8 cellular contexts compared by ENCODE assay signal in the genomic region with DNA sequence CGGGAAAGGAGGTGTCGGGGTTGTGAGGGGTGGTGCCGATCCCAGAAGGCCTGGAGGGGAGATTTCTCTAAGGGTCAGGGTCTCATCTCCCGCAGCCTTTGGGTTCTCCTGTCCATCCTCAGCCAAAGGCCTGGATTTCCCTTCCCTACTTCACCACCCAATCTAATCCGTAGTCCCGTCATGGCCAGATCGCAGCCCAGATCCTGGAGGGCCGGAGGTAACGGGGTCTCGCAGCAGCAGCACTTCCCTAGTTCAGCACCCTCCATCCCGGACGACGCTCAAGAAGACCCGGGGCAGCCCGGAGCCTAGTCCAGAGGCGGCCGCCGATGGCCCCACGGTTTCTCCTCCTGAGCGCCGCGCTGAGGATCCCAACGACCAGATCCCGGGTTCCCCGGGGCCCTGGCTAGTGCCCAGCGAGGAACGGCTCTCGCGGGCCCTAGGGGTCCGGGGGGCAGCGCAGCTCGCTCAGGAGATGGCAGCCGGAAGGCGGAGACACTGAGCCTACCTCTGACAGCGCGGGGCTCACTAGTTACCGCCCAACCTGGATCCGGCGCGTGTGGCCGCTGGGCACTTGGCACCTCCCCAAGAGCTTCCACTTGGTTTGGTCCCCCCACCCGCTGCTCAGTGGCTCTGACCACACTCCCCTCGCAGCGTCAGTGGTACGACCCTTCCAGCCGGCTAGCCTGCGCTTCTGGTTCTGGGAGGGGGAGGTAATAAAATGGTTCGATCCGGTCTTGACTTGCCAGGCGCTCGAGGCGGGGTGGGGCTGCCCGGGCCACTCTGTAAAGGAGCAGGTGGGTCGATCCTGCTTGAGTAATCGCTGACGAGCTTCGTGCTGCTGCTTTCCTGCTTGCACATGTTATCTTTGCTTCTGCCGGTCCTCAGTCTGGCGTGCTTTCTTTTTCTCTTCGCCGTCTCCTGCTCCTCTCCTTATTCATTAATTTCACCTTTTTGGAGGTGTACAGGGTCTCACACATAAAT.
DNase-seq lines count a peak whose midpoint lies in the region; ATAC-seq and TF ChIP-seq lines count a peak whose summit lies in the region.

No MANE protein-coding gene starts in this region.

- no peaks in the 10 kb centered on the region for H4K20me1 ChIP-seq in DND-41 (ENCODE audit: insufficient read depth, low read length)

- peak overlapping the region in 1 of 2 experiments; percentile 55; a peak in 2 of 4 replicates for H3K4me3 ChIP-seq in DND-41 (ENCODE audit: low read depth in 1 of 2, low read length in 2 of 2)

- no peaks in the 10 kb centered on the region for H3K36me3 ChIP-seq in DND-41 (ENCODE audit: insufficient read depth, low read length)

- H3K27ac Mint-ChIP-seq in memory B cell, result peak overlapping the region; percentile 89

- peak overlapping the region; percentile 88 for H3K27ac ChIP-seq in DND-41 (ENCODE audit: low read length)

- no peak for TF ChIP-seq CTCF in DND-41 (IDR thresholded peaks at IDR 0.05; ENCODE audit: borderline replicate concordance, extremely low read depth, low read length, poor library complexity, severe bottlenecking)

- peak overlapping the region; percentile 84 for H3K4me3 Mint-ChIP-seq in memory B cell

- H3K9me3 Mint-ChIP-seq in memory B cell, result no peaks in the 10 kb centered on the region

- peak; percentile 54 for ATAC-seq in DND-41 (ENCODE audit: insufficient read depth, low read depth)
- peak; percentile 52 for ATAC-seq in HG02798 (IDR thresholded peaks at IDR 0.05; ENCODE audit: poor library complexity, unreplicated experiment)
- ATAC-seq in memory B cell (ENCODE audit: low read depth), result peak; percentile 62

- peaks cover 53% of the 10 kb centered on the region for H3K4me1 ChIP-seq in DND-41 (ENCODE audit: insufficient read depth, low read length)

- no peaks in the 10 kb centered on the region for H3K79me2 ChIP-seq in DND-41 (ENCODE audit: insufficient read depth, low read length)

- no peaks in the 10 kb centered on the region for H3K27me3 ChIP-seq in DND-41 (ENCODE audit: insufficient read depth, low read length, poor library complexity)

- peak overlapping the region; percentile 61 for H3K9ac ChIP-seq in DND-41 (ENCODE audit: low read depth, low read length)

- no peaks in the 10 kb centered on the region for H3K27me3 Mint-ChIP-seq in memory B cell

- no peak overlapping the region; the same call in 1 of the 2 replicates for H2AFZ ChIP-seq in DND-41 (ENCODE audit: low read depth, low read length)

- DNase-seq in DND-41 (peak; percentile 74), NCI-H524 treated with DMSO at 0.1 percent for 48 hours (lab: John Stamatoyannopoulos, UW) (peak; percentile 63), memory B cell (ENCODE audit: low spot score in 2 of 2) (peak; percentile 54 to 62), NCI-H1930 (lab: John Stamatoyannopoulos, UW) (no peak)
- DNase-seq in activated CD8-positive, alpha-beta memory T cell treated with anti-CD3 and anti-CD28 coated beads for 24 hours, result peak; percentile 82
- DNase-seq in effector CD8-positive, alpha-beta T cell (lab: John Stamatoyannopoulos, UW), result peak; percentile 37
- DNase-seq in stimulated activated CD8-positive, alpha-beta memory T cell treated with anti-CD3 and anti-CD28 coated beads, Interleukin-2, amount 100 ng/mL, for 48 hours (ENCODE audit: low read depth in 2 of 2), result peak; percentile 59 to 62

- no peaks in the 10 kb centered on the region for H3K9me3 ChIP-seq in DND-41 (ENCODE audit: insufficient read depth, low read length, severe bottlenecking)

- peaks cover 20% of the 10 kb centered on the region for H3K4me1 Mint-ChIP-seq in memory B cell

- no peaks in the 10 kb centered on the region for H3K36me3 Mint-ChIP-seq in memory B cell

- H3K4me2 ChIP-seq in DND-41 (ENCODE audit: insufficient read depth, low read length), result peak overlapping the region; percentile 70

Comparison
In these comparisons a context has a peak if more than half of its experiments do, and no peak if none do; other contexts are left out.
1. DNase-seq: peak in DND-41 (single experiment), NCI-H524 treated with DMSO at 0.1 percent for 48 hours (single experiment), activated CD8-positive, alpha-beta memory T cell treated with anti-CD3 and anti-CD28 coated beads for 24 hours (single experiment), effector CD8-positive, alpha-beta T cell (single experiment), memory B cell (2 of 2) and stimulated activated CD8-positive, alpha-beta memory T cell treated with anti-CD3 and anti-CD28 coated beads, Interleukin-2, amount 100 ng/mL, for 48 hours (2 of 2); none in NCI-H1930 (0 of 2).
2. Peak in every context shown above with its lines, with median percentiles within 50 percentile points of each other: ATAC-seq.